In genomic region chr11:124673333-124674167, GRCh38 we compare ENCODE assay signal across 1 cellular context.
TF ChIP-seq lines count a peak whose summit lies in the region.

A gene with protein sequence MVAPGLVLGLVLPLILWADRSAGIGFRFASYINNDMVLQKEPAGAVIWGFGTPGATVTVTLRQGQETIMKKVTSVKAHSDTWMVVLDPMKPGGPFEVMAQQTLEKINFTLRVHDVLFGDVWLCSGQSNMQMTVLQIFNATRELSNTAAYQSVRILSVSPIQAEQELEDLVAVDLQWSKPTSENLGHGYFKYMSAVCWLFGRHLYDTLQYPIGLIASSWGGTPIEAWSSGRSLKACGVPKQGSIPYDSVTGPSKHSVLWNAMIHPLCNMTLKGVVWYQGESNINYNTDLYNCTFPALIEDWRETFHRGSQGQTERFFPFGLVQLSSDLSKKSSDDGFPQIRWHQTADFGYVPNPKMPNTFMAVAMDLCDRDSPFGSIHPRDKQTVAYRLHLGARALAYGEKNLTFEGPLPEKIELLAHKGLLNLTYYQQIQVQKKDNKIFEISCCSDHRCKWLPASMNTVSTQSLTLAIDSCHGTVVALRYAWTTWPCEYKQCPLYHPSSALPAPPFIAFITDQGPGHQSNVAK (minus strand): TSS chr11:124673739. CDS start chr11:124673708, 31 bp downstream.
SPA17 (plus strand) TSS chr11:124673904; CDS start chr11:124675265, 1,361 bp downstream.

TF ChIP-seq in HepG2, 621 proteins besides CTCF, POLR2A, EP300 and RAD21 (continued from another document):
- TF ChIP-seq, protein P1, sequence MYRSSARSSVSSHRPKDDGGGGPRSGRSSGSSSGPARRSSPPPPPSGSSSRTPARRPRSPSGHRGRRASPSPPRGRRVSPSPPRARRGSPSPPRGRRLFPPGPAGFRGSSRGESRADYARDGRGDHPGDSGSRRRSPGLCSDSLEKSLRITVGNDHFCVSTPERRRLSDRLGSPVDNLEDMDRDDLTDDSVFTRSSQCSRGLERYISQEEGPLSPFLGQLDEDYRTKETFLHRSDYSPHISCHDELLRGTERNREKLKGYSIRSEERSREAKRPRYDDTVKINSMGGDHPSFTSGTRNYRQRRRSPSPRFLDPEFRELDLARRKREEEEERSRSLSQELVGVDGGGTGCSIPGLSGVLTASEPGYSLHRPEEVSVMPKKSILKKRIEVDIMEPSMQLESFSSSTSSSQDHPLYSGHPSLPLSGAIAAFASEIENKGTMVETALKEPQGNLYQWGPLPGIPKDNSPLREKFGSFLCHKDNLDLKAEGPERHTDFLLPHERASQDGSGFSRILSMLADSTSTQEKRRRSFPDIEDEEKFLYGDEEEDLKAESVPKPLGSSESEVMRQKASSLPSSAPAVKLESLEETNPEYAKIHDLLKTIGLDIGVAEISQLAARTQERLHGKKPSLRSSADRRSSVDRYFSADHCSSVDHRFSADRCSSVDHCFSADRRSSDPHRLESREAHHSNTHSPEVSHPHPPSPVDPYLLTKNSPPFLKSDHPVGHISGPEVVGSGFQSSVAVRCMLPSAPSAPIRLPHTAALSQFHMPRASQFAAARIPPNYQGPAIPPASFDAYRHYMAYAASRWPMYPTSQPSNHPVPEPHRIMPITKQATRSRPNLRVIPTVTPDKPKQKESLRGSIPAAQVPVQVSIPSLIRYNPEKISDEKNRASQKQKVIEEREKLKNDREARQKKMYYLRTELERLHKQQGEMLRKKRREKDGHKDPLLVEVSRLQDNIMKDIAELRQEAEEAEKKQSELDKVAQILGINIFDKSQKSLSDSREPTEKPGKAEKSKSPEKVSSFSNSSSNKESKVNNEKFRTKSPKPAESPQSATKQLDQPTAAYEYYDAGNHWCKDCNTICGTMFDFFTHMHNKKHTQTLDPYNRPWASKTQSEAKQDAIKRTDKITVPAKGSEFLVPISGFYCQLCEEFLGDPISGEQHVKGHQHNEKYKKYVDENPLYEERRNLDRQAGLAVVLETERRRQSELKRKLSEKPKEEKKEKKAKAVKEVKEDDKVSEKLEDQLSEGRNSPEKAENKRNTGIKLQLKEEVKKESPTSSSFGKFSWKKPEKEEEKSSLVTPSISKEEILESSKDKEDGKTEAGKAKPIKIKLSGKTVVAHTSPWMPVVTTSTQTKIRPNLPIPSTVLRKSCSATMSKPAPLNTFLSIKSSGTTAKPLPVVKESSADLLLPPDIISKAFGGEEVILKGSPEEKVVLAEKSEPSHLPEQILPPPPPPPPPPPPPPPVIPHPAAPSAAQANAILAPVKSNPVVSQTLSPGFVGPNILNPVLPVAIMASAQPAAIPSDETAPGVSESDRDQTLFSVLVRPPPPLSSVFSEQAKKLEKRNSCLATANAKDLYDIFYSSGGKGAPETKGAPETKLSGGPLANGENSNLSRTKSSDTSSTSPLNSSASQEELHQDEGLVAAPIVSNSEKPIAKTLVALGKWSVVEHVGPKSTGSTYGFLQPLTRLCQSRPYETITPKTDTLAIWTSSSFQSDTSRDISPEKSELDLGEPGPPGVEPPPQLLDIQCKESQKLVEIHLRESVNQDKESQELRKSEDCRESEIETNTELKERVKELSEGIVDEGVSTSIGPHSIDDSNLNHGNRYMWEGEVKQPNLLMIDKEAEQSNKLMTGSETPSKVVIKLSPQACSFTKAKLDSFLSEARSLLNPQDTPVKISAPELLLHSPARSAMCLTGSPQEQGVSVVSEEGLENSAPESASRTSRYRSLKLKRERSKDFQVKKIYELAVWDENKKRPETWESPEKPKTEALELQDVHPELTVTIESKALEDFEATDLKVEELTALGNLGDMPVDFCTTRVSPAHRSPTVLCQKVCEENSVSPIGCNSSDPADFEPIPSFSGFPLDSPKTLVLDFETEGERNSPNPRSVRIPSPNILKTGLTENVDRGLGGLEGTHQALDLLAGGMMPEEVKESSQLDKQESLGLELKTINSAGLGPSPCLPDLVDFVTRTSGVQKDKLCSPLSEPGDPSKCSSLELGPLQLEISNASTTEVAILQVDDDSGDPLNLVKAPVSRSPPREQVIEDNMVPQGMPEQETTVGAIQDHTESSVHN (CRISPR knock-in tag; IDR thresholded peaks at IDR 0.05) = no peak
